ENCODE assay signal across 8 cellular contexts in the genomic region with DNA sequence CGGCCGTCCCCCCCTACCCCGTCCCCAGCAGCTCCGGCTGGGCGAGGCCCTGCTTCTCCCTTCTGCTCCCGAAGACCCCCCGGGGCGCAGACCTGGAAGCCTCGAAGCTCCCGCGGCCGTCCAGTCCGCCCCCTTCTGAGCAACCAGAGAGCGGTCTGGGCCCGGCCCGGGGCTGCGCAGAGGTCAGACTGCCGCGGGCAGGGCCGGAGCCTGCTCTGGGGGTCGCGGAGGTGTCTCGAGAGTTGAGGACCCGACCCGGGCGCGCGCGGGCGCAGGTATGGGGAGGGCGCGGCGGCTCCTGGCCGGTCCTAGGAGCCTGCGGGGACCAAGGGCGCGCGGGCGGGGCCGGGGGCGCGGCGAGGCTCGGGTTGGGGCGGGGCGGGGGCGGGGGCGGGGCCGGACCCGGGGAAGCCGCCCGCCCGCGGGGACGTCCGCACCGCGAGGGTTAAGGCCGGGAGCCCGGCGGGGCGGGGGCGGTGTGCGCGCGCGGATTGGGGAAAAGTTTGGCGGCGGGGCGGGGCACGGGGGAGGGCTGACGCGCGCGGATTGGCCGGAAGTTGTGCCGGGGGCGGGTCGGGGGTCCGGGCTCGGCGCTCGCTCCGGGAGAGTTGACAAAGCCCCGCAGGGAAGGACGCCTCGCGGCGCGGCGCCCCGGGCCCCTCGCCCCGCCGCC. TPM values are rescaled to one million over a fixed set of nuclear protein-coding genes. Genes with fewer than 3 reads are reported as not detected.
A peak's percentile ranks its signal among the peaks of the same experiment; 100 is the strongest.
DNase-seq lines count a peak whose midpoint lies in the region; ATAC-seq, FAIRE-seq and TF ChIP-seq lines count a peak whose summit lies in the region.

A gene with protein sequence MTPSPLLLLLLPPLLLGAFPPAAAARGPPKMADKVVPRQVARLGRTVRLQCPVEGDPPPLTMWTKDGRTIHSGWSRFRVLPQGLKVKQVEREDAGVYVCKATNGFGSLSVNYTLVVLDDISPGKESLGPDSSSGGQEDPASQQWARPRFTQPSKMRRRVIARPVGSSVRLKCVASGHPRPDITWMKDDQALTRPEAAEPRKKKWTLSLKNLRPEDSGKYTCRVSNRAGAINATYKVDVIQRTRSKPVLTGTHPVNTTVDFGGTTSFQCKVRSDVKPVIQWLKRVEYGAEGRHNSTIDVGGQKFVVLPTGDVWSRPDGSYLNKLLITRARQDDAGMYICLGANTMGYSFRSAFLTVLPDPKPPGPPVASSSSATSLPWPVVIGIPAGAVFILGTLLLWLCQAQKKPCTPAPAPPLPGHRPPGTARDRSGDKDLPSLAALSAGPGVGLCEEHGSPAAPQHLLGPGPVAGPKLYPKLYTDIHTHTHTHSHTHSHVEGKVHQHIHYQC (plus strand): TSS at position 605 of the 673 bp plus-strand sequence. CDS start 860 bp downstream, outside the sequence.

- H3K27ac ChIP-seq in endothelial cell of umbilical vein (ENCODE audit: insufficient read depth, low read depth, low read length), result no peak within 1 kb of the TSS

- dilution Hi-C loops in endothelial cell of umbilical vein (cut with MboI; ENCODE audit: extremely low pct_ligation_motif_present, low sequenced_read_pairs), result no loop called here

- BruUV-seq in endothelial cell of umbilical vein (replicated peaks; lab: Mats Ljungman, UMichigan), result no TSS peak

- H3K36me3 ChIP-seq in endothelial cell of umbilical vein (ENCODE audit: control insufficient read depth in 2 of 2, extremely low read depth in 1 of 2, insufficient read depth in 2 of 2, low read length in 2 of 2), result peaks cover 0 to 2% of the 10 kb centered on the region in 2 experiments

- ATAC-seq in HG02610 (IDR thresholded peaks at IDR 0.05; ENCODE audit: unreplicated experiment), result peak; percentile 27

- H3K4me2 ChIP-seq in endothelial cell of umbilical vein (ENCODE audit: insufficient read depth, low read length), result peak within 1 kb of the TSS; percentile 47

- peaks cover 3% of the 10 kb centered on the region for H3K79me2 ChIP-seq in endothelial cell of umbilical vein (ENCODE audit: control insufficient read depth, insufficient read depth, low read length)

- no peaks in the 10 kb centered on the region for H3K9me1 ChIP-seq in endothelial cell of umbilical vein (replicated peaks; ENCODE audit: control insufficient read depth, extremely low read depth, insufficient read depth, low read length)

- DNase-seq in ELF-1 (ENCODE audit: low read depth, low spot score) (peak; percentile 65), NOMO-1 treated with DMSO at 0.1 percent for 48 hours (lab: John Stamatoyannopoulos, UW; ENCODE audit: unreplicated experiment) (peak; percentile 80), endothelial cell of umbilical vein (ENCODE audit: low read depth, low spot score) (peak; percentile 76), NCI-H128 (lab: John Stamatoyannopoulos, UW; ENCODE audit: unreplicated experiment) (no peak)
- DNase-seq in activated CD8-positive, alpha-beta memory T cell treated with anti-CD3 and anti-CD28 coated beads, Interleukin-2, amount 50 U/mL, for 48 hours, result peak; percentile 96
- peak; percentile 78 to 79 for DNase-seq in stimulated activated CD8-positive, alpha-beta memory T cell treated with anti-CD3 and anti-CD28 coated beads, Interleukin-15, amount 100 ng/mL, for 4 hours (ENCODE audit: low read depth in 2 of 2)

- H3K4me1 ChIP-seq in endothelial cell of umbilical vein (ENCODE audit: control insufficient read depth, extremely low read depth, insufficient read depth, low read length), result peaks cover 9% of the 10 kb centered on the region
- H3K4me1 ChIP-seq in mononuclear cell (ENCODE audit: insufficient read depth, low read length), result peaks cover 32% of the 10 kb centered on the region

- peak within 1 kb of the TSS; percentile 62 for H2AFZ ChIP-seq in endothelial cell of umbilical vein (ENCODE audit: low read depth, low read length)

- H3K4me3 ChIP-seq in endothelial cell of umbilical vein (replicated peaks in 1 of 3; ENCODE audit: insufficient read depth in 1 of 3, low read depth in 1 of 3, low read length in 3 of 3), result peak within 1 kb of the TSS; percentile 52 to 85 (median 66)
- H3K4me3 ChIP-seq in mononuclear cell (ENCODE audit: low read length), result peak within 1 kb of the TSS; percentile 58

- CTCF ChIA-PET in endothelial cell of umbilical vein (lab: Charles Lee), result interaction anchor here (1.6 to 2.6 kb wide), 4 partner anchors 24 to 105 kb away, joined by 4 to 13 read pairs (median 8); partner anchors contain the start of gene IDUA

- peak within 1 kb of the TSS; percentile 49 for H3K9ac ChIP-seq in endothelial cell of umbilical vein (replicated peaks; ENCODE audit: extremely low read depth, insufficient read depth, low read length)

- H3K9me3 ChIP-seq in endothelial cell of umbilical vein (replicated peaks; ENCODE audit: control insufficient read depth, insufficient read depth, low read length), result no peaks in the 10 kb centered on the region
- no peaks in the 10 kb centered on the region for H3K9me3 ChIP-seq in mononuclear cell (ENCODE audit: low read depth, low read length)

- intact Hi-C loops in endothelial cell of umbilical vein (cut with micrococcal nuclease), result no loop called here

- POLR2A ChIA-PET in endothelial cell of umbilical vein (lab: Charles Lee), result no interaction called here

- peak; percentile 47 for FAIRE-seq in endothelial cell of umbilical vein (lab: Jason Lieb, UNC)

- TF ChIP-seq CTCF in endothelial cell of umbilical vein (IDR thresholded peaks at IDR 0.05; ENCODE audit: extremely low read depth in 1 of 2, insufficient read depth in 1 of 2, low read depth in 1 of 2, low read length in 2 of 2), result no peak

- no peak for TF ChIP-seq POLR2A in endothelial cell of umbilical vein (IDR thresholded peaks at IDR 0.05; ENCODE audit: low read depth, low read length)

- peaks cover 13 to 16% of the 10 kb centered on the region in 2 experiments for H3K27me3 ChIP-seq in endothelial cell of umbilical vein (ENCODE audit: control insufficient read depth in 2 of 2, insufficient read depth in 2 of 2, low read length in 2 of 2)
- H3K27me3 ChIP-seq in mononuclear cell (ENCODE audit: insufficient read depth, low read length), result peaks cover 20% of the 10 kb centered on the region

- H4K20me1 ChIP-seq in endothelial cell of umbilical vein (replicated peaks; ENCODE audit: control insufficient read depth, extremely low read depth, insufficient read depth, low read length), result no peaks in the 10 kb centered on the region

TF ChIP-seq in endothelial cell of umbilical vein, 7 proteins besides CTCF, POLR2A, EP300 and RAD21:
- no peak for TF ChIP-seq JUN (IDR thresholded peaks at IDR 0.05; ENCODE audit: borderline replicate concordance, insufficient read depth, insufficient read length, low read depth)
- peak; percentile 25 for TF ChIP-seq POLR2AphosphoS5 (IDR thresholded peaks at IDR 0.05; ENCODE audit: insufficient read depth, low read depth, low read length)
- no peak for TF ChIP-seq MYC (IDR thresholded peaks at IDR 0.05; ENCODE audit: low read depth, low read length)
- no peak for TF ChIP-seq FOS (IDR thresholded peaks at IDR 0.05; ENCODE audit: borderline replicate concordance, insufficient read depth, low read length)
- TF ChIP-seq GATA2 (IDR thresholded peaks at IDR 0.05; ENCODE audit: insufficient read depth, insufficient read length, low read depth, low read length), result no peak

RNA-seq across cellular contexts. Expression of the gene that starts here (rescaled TPM):
- total RNA-seq in endothelial cell of umbilical vein (33.3 and 34.8 TPM in 2 replicates), mononuclear cell (5.8 TPM)
- 74.6 and 88.8 TPM in 2 replicates for polyA plus RNA-seq in endothelial cell of umbilical vein
- 73.5 and 75.3 TPM in 2 replicates for polyA plus RNA-seq in endothelial cell of umbilical vein (2011; cell fraction: cytosol; rRNA removed)
- 26.9 and 32.1 TPM in 2 replicates for polyA plus RNA-seq in endothelial cell of umbilical vein (2011; cell fraction: nucleus; rRNA removed)
- 35.4 and 45.4 TPM in 2 replicates for polyA plus RNA-seq in endothelial cell of umbilical vein (2012)
- polyA minus RNA-seq in endothelial cell of umbilical vein, result 115 and 131 TPM in 2 replicates
- polyA minus RNA-seq in endothelial cell of umbilical vein (2011; cell fraction: cytosol; rRNA and poly(A)+ RNA removed), result 17.3 TPM
- polyA minus RNA-seq in endothelial cell of umbilical vein (2011; cell fraction: nucleus; rRNA and poly(A)+ RNA removed), result 19.3 and 20.6 TPM in 2 replicates
